1 cellular context compared by ENCODE assay signal in genomic region chr11:67493548-67494370, GRCh38.
TF ChIP-seq lines count a peak whose summit lies in the region.

No MANE protein-coding gene starts in this region.

TF ChIP-seq in K562, 482 proteins besides CTCF, POLR2A, EP300 and RAD21:
- TF ChIP-seq KDM2B (CRISPR knock-in tag; IDR thresholded peaks at IDR 0.05) (no peak), HNRNPL (IDR thresholded peaks at IDR 0.05; ENCODE audit: low read depth, low read length) (0 out of 2 replicates have a peak, but pooled peaks have one; percentile 25)
